1 cellular context compared by ENCODE assay signal in genomic region chr3:135690664-135691063, GRCh38.
TF ChIP-seq lines count a peak whose summit lies in the region.

No MANE protein-coding gene starts in this region.

TF ChIP-seq in GM23338, 12 proteins besides CTCF, POLR2A, EP300 and RAD21 (continued from another document):
- TF ChIP-seq ZNF462 (CRISPR knock-in tag; IDR thresholded peaks at IDR 0.05) = no peak
- no peak for TF ChIP-seq CREB1 (CRISPR knock-in tag; IDR thresholded peaks at IDR 0.05; ENCODE audit: low read depth)
